In genomic region chr2:97718051-97718882, GRCh38 we compare ENCODE assay signal across 1 cellular context.
TF ChIP-seq lines count a peak whose summit lies in the region.

No MANE protein-coding gene starts in this region.

TF ChIP-seq in SK-N-SH, 30 proteins besides CTCF, POLR2A, EP300 and RAD21 (continued from another document):
- no peak for TF ChIP-seq TAF1 (IDR thresholded peaks at IDR 0.05; ENCODE audit: borderline replicate concordance, low read depth, low read length)
- no peak for TF ChIP-seq FOXM1 (IDR thresholded peaks at IDR 0.05; ENCODE audit: low read depth)
- TF ChIP-seq FOXJ3 (CRISPR knock-in tag; IDR thresholded peaks at IDR 0.05), result no peak
- TF ChIP-seq SIN3A (IDR thresholded peaks at IDR 0.05; ENCODE audit: borderline replicate concordance, low read depth, low read length), result no peak
- no peak for TF ChIP-seq NFIC (IDR thresholded peaks at IDR 0.05; ENCODE audit: borderline replicate concordance)
- no peak for TF ChIP-seq GABPA (IDR thresholded peaks at IDR 0.05; ENCODE audit: low read depth)
- TF ChIP-seq YY1 (IDR thresholded peaks at IDR 0.05; ENCODE audit: low read depth), result no peak
- TF ChIP-seq USF2 (IDR thresholded peaks at IDR 0.05; ENCODE audit: borderline replicate concordance, low read depth, low read length), result no peak
- TF ChIP-seq RFX5 (IDR thresholded peaks at IDR 0.05; ENCODE audit: low read length), result no peak
- TF ChIP-seq POLR2AphosphoS5 (IDR thresholded peaks at IDR 0.05; ENCODE audit: low read depth, low read length), result no peak
- no peak for TF ChIP-seq USF1 (IDR thresholded peaks at IDR 0.05; ENCODE audit: borderline replicate concordance, low read depth)
- TF ChIP-seq MAX (IDR thresholded peaks at IDR 0.05; ENCODE audit: low read depth), result no peak
- TF ChIP-seq ELF1 (IDR thresholded peaks at IDR 0.05), result no peak
- TF ChIP-seq SMC3 (IDR thresholded peaks at IDR 0.05; ENCODE audit: low read depth, low read length), result no peak
- TF ChIP-seq MEF2A (IDR thresholded peaks at IDR 0.05; ENCODE audit: borderline replicate concordance, low read depth), result no peak
- TF ChIP-seq JUND (IDR thresholded peaks at IDR 0.05), result no peak
TF ChIP-seq in SK-N-SH: peak in this region for 0.
